In the genomic region with DNA sequence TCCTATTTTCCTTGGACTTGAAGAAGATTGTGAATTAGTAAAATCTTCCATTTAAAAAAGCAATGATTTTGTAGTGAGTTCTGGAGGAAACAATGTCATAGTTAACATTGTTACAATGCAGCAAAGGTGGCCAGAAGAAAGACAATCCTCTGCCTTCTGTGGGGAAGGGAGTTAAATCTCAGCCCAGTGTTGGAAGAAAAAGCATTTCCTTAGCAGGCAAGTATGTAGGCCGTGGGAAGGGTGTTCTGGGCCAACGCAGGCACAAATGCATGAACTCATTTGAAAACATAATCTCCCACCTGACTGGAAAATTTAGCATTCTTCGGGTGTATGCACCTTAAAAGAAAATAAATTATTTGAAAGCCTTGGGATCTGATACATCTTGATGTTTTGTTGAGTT, we compare ENCODE assay signal across 23 cellular contexts.
A peak's percentile ranks its signal among the peaks of the same experiment; 100 is the strongest.
DNase-seq lines count a peak whose midpoint lies in the region; ATAC-seq, FAIRE-seq and TF ChIP-seq lines count a peak whose summit lies in the region.
"Had no signal": no experiment of that assay in that cellular context is flagged by ENCODE, and none has a peak within 500 bp of the region (broad histone marks: within the 10 kb centered on the region; RNA-seq: fewer than 3 reads in every experiment).

No MANE protein-coding gene starts in this region.

- H3K27me3 ChIP-seq in astrocyte (ENCODE audit: insufficient read depth, low read length) (no peaks in the 10 kb centered on the region), smooth muscle cell (ENCODE audit: low read depth) (no peaks in the 10 kb centered on the region), vagina (no peaks in the 10 kb centered on the region)
- H3K27me3 ChIP-seq: BLaER1, MG63, Peyer's patch, SJSA1 had no signal

- H3K27me3 Mint-ChIP-seq in astrocyte (ENCODE audit: low read depth, unreplicated experiment) (no peaks in the 10 kb centered on the region), endothelial cell (ENCODE audit: unreplicated experiment) (no peaks in the 10 kb centered on the region), mesothelial cell of epicardium (ENCODE audit: low read depth) (no peaks in the 10 kb centered on the region)
- H3K27me3 Mint-ChIP-seq: CD4-positive, alpha-beta T cell had no signal

- H3K9ac ChIP-seq in astrocyte (ENCODE audit: low read length) (no peak overlapping the region), smooth muscle cell (ENCODE audit: low read depth) (no peak overlapping the region)
- H3K9ac ChIP-seq: BLaER1 had no signal

- H3K36me3 Mint-ChIP-seq in astrocyte (ENCODE audit: low read depth, unreplicated experiment) (no peaks in the 10 kb centered on the region), endothelial cell (ENCODE audit: low read depth, unreplicated experiment) (no peaks in the 10 kb centered on the region), mesothelial cell of epicardium (no peaks in the 10 kb centered on the region)

- H3K9me3 Mint-ChIP-seq in astrocyte (ENCODE audit: unreplicated experiment) (no peaks in the 10 kb centered on the region), endothelial cell (ENCODE audit: unreplicated experiment) (no peaks in the 10 kb centered on the region), mesothelial cell of epicardium (peaks cover 6% of the 10 kb centered on the region)
- H3K9me3 Mint-ChIP-seq: CD4-positive, alpha-beta T cell; GM23338 had no signal

- H3K4me1 Mint-ChIP-seq in astrocyte (ENCODE audit: low read depth, unreplicated experiment) (peaks cover 38% of the 10 kb centered on the region), endothelial cell (ENCODE audit: unreplicated experiment) (peaks cover 24% of the 10 kb centered on the region), mesothelial cell of epicardium (peaks cover 53% of the 10 kb centered on the region)

- intact Hi-C loops in vagina (cut with DNase I): no loop called here

- H3K4me1 ChIP-seq in astrocyte (ENCODE audit: insufficient read depth, low read length) (peaks cover 33% of the 10 kb centered on the region), smooth muscle cell (ENCODE audit: low read depth) (peaks cover 19% of the 10 kb centered on the region), vagina (peaks cover 13% of the 10 kb centered on the region)
- H3K4me1 ChIP-seq: Peyer's patch, SJSA1 had no signal

- H3K4me3 ChIP-seq in astrocyte (ENCODE audit: insufficient read depth, low read depth, low read length): no peak overlapping the region
- H3K4me3 ChIP-seq in smooth muscle cell: no peak overlapping the region
- no peak overlapping the region for H3K4me3 ChIP-seq in vagina
- H3K4me3 ChIP-seq: BLaER1, GM23338, HAP-1, MG63, Peyer's patch, SJSA1 had no signal

- ATAC-seq in HG02798 (IDR thresholded peaks at IDR 0.05; ENCODE audit: poor library complexity, unreplicated experiment): no peak
- ATAC-seq: GM23338 had no signal

- TF ChIP-seq CTCF in astrocyte (IDR thresholded peaks at IDR 0.05; ENCODE audit: insufficient read depth, low read depth, low read length) (no peak), endothelial cell (IDR thresholded peaks at IDR 0.05; ENCODE audit: unreplicated experiment) (no peak), mesothelial cell of epicardium (IDR thresholded peaks at IDR 0.05; ENCODE audit: unreplicated experiment) (no peak), smooth muscle cell (IDR thresholded peaks at IDR 0.05; ENCODE audit: borderline replicate concordance, insufficient read depth, poor library complexity, severe bottlenecking) (no peak), vagina (IDR thresholded peaks at IDR 0.05) (no peak)

- WGBS in smooth muscle cell (ENCODE audit: low lambda C conversion rate): 76% methylated on average over 3 of the region's 3 CpGs

- H3K36me3 ChIP-seq in astrocyte (ENCODE audit: insufficient read depth, low read length) (no peaks in the 10 kb centered on the region), smooth muscle cell (ENCODE audit: low read depth) (no peaks in the 10 kb centered on the region), vagina (no peaks in the 10 kb centered on the region)
- H3K36me3 ChIP-seq: BLaER1, HAP-1, MG63, Peyer's patch, SJSA1 had no signal

- H4K20me1 ChIP-seq in astrocyte (ENCODE audit: insufficient read depth, low read length) (no peaks in the 10 kb centered on the region), smooth muscle cell (ENCODE audit: low read depth) (no peaks in the 10 kb centered on the region)
- H4K20me1 ChIP-seq: BLaER1 had no signal

- H3K79me2 ChIP-seq in astrocyte (ENCODE audit: insufficient read depth, low read length) (no peaks in the 10 kb centered on the region), smooth muscle cell (ENCODE audit: low read depth) (no peaks in the 10 kb centered on the region)

- no peak for FAIRE-seq in astrocyte (lab: Jason Lieb, UNC)

- peaks cover 10% of the 10 kb centered on the region for H3F3A ChIP-seq in smooth muscle cell (ENCODE audit: low read depth)

- H3K4me3 Mint-ChIP-seq in astrocyte (ENCODE audit: unreplicated experiment) (no peak overlapping the region), endothelial cell (ENCODE audit: unreplicated experiment) (no peak overlapping the region), mesothelial cell of epicardium (no peak overlapping the region)
- H3K4me3 Mint-ChIP-seq: CD4-positive, alpha-beta T cell; GM23338 had no signal

- H3K27ac ChIP-seq in astrocyte (ENCODE audit: low read depth, low read length) (peak overlapping the region; percentile 76), smooth muscle cell (ENCODE audit: low read depth) (peak overlapping the region; percentile 60), vagina (no peak overlapping the region)
- H3K27ac ChIP-seq: BLaER1, Peyer's patch, SJSA1 had no signal

- H2AFZ ChIP-seq in astrocyte (ENCODE audit: low read depth, low read length) (no peak overlapping the region), smooth muscle cell (ENCODE audit: low read depth) (no peak overlapping the region)
- H2AFZ ChIP-seq: GM23338 had no signal

- H3K9me3 ChIP-seq in astrocyte (ENCODE audit: insufficient read depth, low read depth, low read length) (no peaks in the 10 kb centered on the region), smooth muscle cell (replicated peaks; ENCODE audit: low read depth) (no peaks in the 10 kb centered on the region), vagina (no peaks in the 10 kb centered on the region)
- H3K9me3 ChIP-seq: BLaER1, HAP-1, MG63, Peyer's patch, SJSA1 had no signal

- peak overlapping the region; percentile 81 for H3K27ac Mint-ChIP-seq in astrocyte (ENCODE audit: unreplicated experiment)
- peak overlapping the region; percentile 81 for H3K27ac Mint-ChIP-seq in endothelial cell (ENCODE audit: unreplicated experiment)
- peak overlapping the region; percentile 41 for H3K27ac Mint-ChIP-seq in mesothelial cell of epicardium
- H3K27ac Mint-ChIP-seq: CD4-positive, alpha-beta T cell had no signal

- DNase-seq in astrocyte (ENCODE audit: low read depth) (peak; percentile 70), endothelial cell (ENCODE audit: low spot score) (no peak), mesothelial cell of epicardium (ENCODE audit: low spot score in 2 of 2, unreplicated experiment in 2 of 2) (no peak), smooth muscle cell (lab: John Stamatoyannopoulos, UW; ENCODE audit: unreplicated experiment) (no peak), vagina (ENCODE audit: extremely low spot score in 2 of 2) (no peak), SHP77 treated with DMSO at 0.1 percent for 48 hours (lab: John Stamatoyannopoulos, UW) (no peak)
- DNase-seq: ACHN; CD4-positive, alpha-beta T cell; COR-L47; DMS 273 treated with DMSO at 0.1 percent for 48 hours; DMS79 treated with DMSO at 0.1 percent for 48 hours; MG63; NCI-H1417; NCI-H1694 treated with DMSO at 0.1 percent for 48 hours; NCI-H2081 treated with DMSO at 0.1 percent for 48 hours; NCI-H446; NCI-H526; Peyer's patch had no signal

- TF ChIP-seq POLR2A in vagina (IDR thresholded peaks at IDR 0.05): no peak

- H3K4me2 ChIP-seq in astrocyte (ENCODE audit: low read length) (no peak overlapping the region), smooth muscle cell (peak overlapping the region; percentile 9)
- H3K4me2 ChIP-seq: BLaER1, GM23338 had no signal
